ENCODE assay signal across 8 cellular contexts in genomic region chr1:225911207-225912130, GRCh38. TPM values are rescaled to one million over a fixed set of nuclear protein-coding genes. Genes with fewer than 3 reads are reported as not detected.
DNase-seq lines count a peak whose midpoint lies in the region; ATAC-seq, FAIRE-seq and TF ChIP-seq lines count a peak whose summit lies in the region.

No MANE protein-coding gene starts in this region.

- H3K27me3 ChIP-seq in bronchial epithelial cell (ENCODE audit: control insufficient read depth, insufficient read depth, low read length), result no peaks in the 10 kb centered on the region

- peak; percentile 33 for DNase-seq in EL
- no peak for DNase-seq in bronchial epithelial cell (ENCODE audit: low read depth)
- DNase-seq in left lobe of liver (ENCODE audit: low spot score), result peak; percentile 72
- DNase-seq in stimulated activated CD4-positive, alpha-beta T cell treated with anti-CD3 and anti-CD28 coated beads, TNF-alpha, amount 100 ng/mL, for 1 hour (ENCODE audit: low read depth in 3 of 3, low spot score in 1 of 3), result peak in 2 of 3 donors; percentile 55 to 70
- DNase-seq in NCI-H2081 treated with DMSO at 0.1 percent for 48 hours (lab: John Stamatoyannopoulos, UW), result no peak

- ATAC-seq in HG02759 (IDR thresholded peaks at IDR 0.05; ENCODE audit: unreplicated experiment) (peak; percentile 80), left lobe of liver (peak; percentile 93), GM21528 (IDR thresholded peaks at IDR 0.05; ENCODE audit: low FRiP score, unreplicated experiment) (no peak)

- FAIRE-seq in bronchial epithelial cell (lab: Jason Lieb, UNC), result no peak

- TF ChIP-seq CTCF in WI38 (IDR thresholded peaks at IDR 0.05; ENCODE audit: low read depth, low read length) (peak; percentile 60), bronchial epithelial cell (IDR thresholded peaks at IDR 0.05; ENCODE audit: insufficient read depth, low read length, severe bottlenecking) (peak; percentile 91)

- H3K36me3 ChIP-seq in bronchial epithelial cell (ENCODE audit: control insufficient read depth, insufficient read depth, low read length), result no peaks in the 10 kb centered on the region

- no peak overlapping the region for H3K4me3 ChIP-seq in WI38 (ENCODE audit: low read depth, low read length)
- H3K4me3 ChIP-seq in bronchial epithelial cell (ENCODE audit: low read depth, low read length), result no peak overlapping the region

RNA-seq across cellular contexts. Expression of gene PYCR2, which starts 12.6 kb away (rescaled TPM):
- total RNA-seq in bronchial epithelial cell, result 19.5 and 35.3 TPM in 2 replicates
- 26.9 TPM for total RNA-seq in left lobe of liver

RNA-seq across cellular contexts. Expression of gene LEFTY1, which starts 22.5 kb away (rescaled TPM):
- total RNA-seq in bronchial epithelial cell (not detected in 2 replicates), left lobe of liver (1.3 TPM)

RNA-seq across cellular contexts. Expression of gene TMEM63A, which starts 29.3 kb away (rescaled TPM):
- 4.7 and 7.9 TPM in 2 replicates for total RNA-seq in bronchial epithelial cell
- total RNA-seq in left lobe of liver, result 69.1 TPM

RNA-seq across cellular contexts. Expression of gene LEFTY2, which starts 29.6 kb away (rescaled TPM):
- total RNA-seq in bronchial epithelial cell, result not detected in 2 replicates
- not detected for total RNA-seq in left lobe of liver

Comparison
In these comparisons a context has a peak if more than half of its experiments do, and no peak if none do; other contexts are left out.
1. DNase-seq: peak in EL (single experiment), left lobe of liver (single experiment) and stimulated activated CD4-positive, alpha-beta T cell treated with anti-CD3 and anti-CD28 coated beads, TNF-alpha, amount 100 ng/mL, for 1 hour (2 of 3); none in bronchial epithelial cell (single experiment) and NCI-H2081 treated with DMSO at 0.1 percent for 48 hours (single experiment).